Comparison of ENCODE assay signal across 2 cellular contexts in genomic region chr7:47266131-47266706, GRCh38.
A peak's percentile ranks its signal among the peaks of the same experiment; 100 is the strongest.
TF ChIP-seq lines count a peak whose summit lies in the region.

No MANE protein-coding gene starts in this region.

TF ChIP-seq in GM23338, 12 proteins besides CTCF, POLR2A, EP300 and RAD21 (continued from another document):
- TF ChIP-seq NANOG (IDR thresholded peaks at IDR 0.05; ENCODE audit: borderline replicate concordance) (no peak), JUNB (IDR thresholded peaks at IDR 0.05; ENCODE audit: unreplicated experiment) (no peak), ZNF114 (CRISPR knock-in tag; IDR thresholded peaks at IDR 0.05) (no peak), EZH2phosphoT487 (IDR thresholded peaks at IDR 0.05; ENCODE audit: unreplicated experiment) (no peak), STAT1 (IDR thresholded peaks at IDR 0.05; ENCODE audit: unreplicated experiment) (no peak), CREB1 (CRISPR knock-in tag; IDR thresholded peaks at IDR 0.05; ENCODE audit: low read depth) (no peak)
TF ChIP-seq in GM23338: peak in this region for 0.

TF ChIP-seq in SK-N-SH, 30 proteins besides CTCF, POLR2A, EP300 and RAD21 (continued from another document):
- TF ChIP-seq REST (IDR thresholded peaks at IDR 0.05; ENCODE audit: low read depth, low read length) (0 out of 2 replicates have a peak, but pooled peaks have one; percentile 25), RCOR1 (IDR thresholded peaks at IDR 0.05; ENCODE audit: low read length) (no peak; the same call in 1 of the 2 replicates), SMC3 (IDR thresholded peaks at IDR 0.05; ENCODE audit: low read depth, low read length) (peak; percentile 98), YY1 (IDR thresholded peaks at IDR 0.05; ENCODE audit: low read depth) (0 out of 2 replicates have a peak, but pooled peaks have one; percentile 14)
- TF ChIP-seq, protein P1, sequence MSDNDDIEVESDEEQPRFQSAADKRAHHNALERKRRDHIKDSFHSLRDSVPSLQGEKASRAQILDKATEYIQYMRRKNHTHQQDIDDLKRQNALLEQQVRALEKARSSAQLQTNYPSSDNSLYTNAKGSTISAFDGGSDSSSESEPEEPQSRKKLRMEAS (IDR thresholded peaks at IDR 0.05; ENCODE audit: low read depth), result no peak
